Comparison of ENCODE assay signal across 12 cellular contexts in the genomic region with DNA sequence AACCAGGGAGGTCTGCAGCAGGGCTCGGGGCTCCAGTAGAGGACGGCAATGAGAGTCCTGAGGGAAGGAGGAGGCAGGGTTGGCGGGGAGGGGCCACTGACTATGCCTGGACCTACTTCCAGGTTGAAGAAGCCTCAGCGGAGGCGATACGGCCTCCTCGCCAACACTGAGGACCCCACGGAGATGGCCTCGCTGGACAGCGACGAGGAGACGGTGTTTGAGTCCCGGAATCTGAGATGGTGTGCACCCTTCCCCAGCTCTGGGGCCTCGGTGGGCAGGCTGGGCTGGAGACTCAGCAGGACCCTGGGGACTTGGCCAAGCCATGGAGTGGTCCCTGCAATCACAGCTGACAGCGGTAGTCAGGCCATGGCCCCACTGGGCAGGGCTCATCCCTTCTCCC. TPM values are rescaled to one million over a fixed set of nuclear protein-coding genes. Genes with fewer than 3 reads are reported as not detected.
DNase-seq lines count a peak whose midpoint lies in the region; ATAC-seq and TF ChIP-seq lines count a peak whose summit lies in the region.
"Had no signal": no experiment of that assay in that cellular context is flagged by ENCODE, and none has a peak within 500 bp of the region (broad histone marks: within the 10 kb centered on the region; RNA-seq: fewer than 3 reads in every experiment).

No MANE protein-coding gene starts in this region.

- no peak for ATAC-seq in HCT116
- ATAC-seq in naive thymus-derived CD4-positive, alpha-beta T cell, result no peak
- no peak for ATAC-seq in aorta (ENCODE audit: low FRiP score)
- ATAC-seq in left cardiac atrium, result no peak
- ATAC-seq in HG03378 (IDR thresholded peaks at IDR 0.05; ENCODE audit: unreplicated experiment), result no peak

- RAD21 ChIA-PET in HCT116 (lab: Charles Lee; ENCODE audit: low non-redundant PET in 1 of 2, low total read pairs in 2 of 2, uncharacterized antibody in 2 of 2, unreplicated experiment in 2 of 2), result no interaction called here

- H4K20me1 ChIP-seq in HCT116 (ENCODE audit: insufficient read depth), result no peaks in the 10 kb centered on the region

- no peak for TF ChIP-seq RAD21 in HCT116 (IDR thresholded peaks at IDR 0.05; ENCODE audit: low read depth)

- H3K27me3 Mint-ChIP-seq in activated T-helper 1 cell treated with anti-CD3 and anti-CD28 coated beads, Interleukin-12 subunit alpha, Interleukin-12 subunit beta, Interleukin-2, Interleukin-4 antibody, amounts not matched to agents 30 ng/mL and 10 ng/mL and 1 ng/mL, durations not matched to agents 14 hours and 24 hours and 36 hours (ENCODE audit: insufficient read depth), result no peaks in the 10 kb centered on the region
- H3K27me3 Mint-ChIP-seq in naive thymus-derived CD4-positive, alpha-beta T cell, result peaks cover 0 to 3% (median 0%) of the 10 kb centered on the region in 5 donors

- BruUV-seq in A673 (replicated peaks; lab: Mats Ljungman, UMichigan) (no TSS peak), HCT116 (replicated peaks; lab: Mats Ljungman, UMichigan) (no TSS peak)

- H3K9me3 ChIP-seq in A673 (ENCODE audit: low read depth, low read length, poor library complexity, severe bottlenecking) (no peaks in the 10 kb centered on the region), HCT116 (ENCODE audit: control insufficient read depth in 1 of 2, insufficient read depth in 1 of 2, low read depth in 1 of 2, low read length in 2 of 2) (no peaks in the 10 kb centered on the region), aorta (ENCODE audit: control insufficient read depth, low read length) (no peaks in the 10 kb centered on the region)
- no peaks in the 10 kb centered on the region for H3K9me3 ChIP-seq in naive thymus-derived CD4-positive, alpha-beta T cell (ENCODE audit: control insufficient read depth in 2 of 3, low read length in 3 of 3)
- H3K9me3 ChIP-seq: adrenal gland, MG63 had no signal

- peak overlapping the region; percentile 97 for H3K9ac ChIP-seq in HCT116 (ENCODE audit: low read length)

- TF ChIP-seq POLR2A in HCT116 (IDR thresholded peaks at IDR 0.05; ENCODE audit: borderline replicate concordance, extremely low read depth, insufficient read depth, insufficient read length), result no peak

- peak overlapping the region; percentile 93 for H3K4me3 Mint-ChIP-seq in activated T-helper 1 cell treated with anti-CD3 and anti-CD28 coated beads, Interleukin-12 subunit alpha, Interleukin-12 subunit beta, Interleukin-2, Interleukin-4 antibody, amounts not matched to agents 30 ng/mL and 10 ng/mL and 1 ng/mL, durations not matched to agents 14 hours and 24 hours and 36 hours
- peak overlapping the region; percentile 79 to 93 (median 88) for H3K4me3 Mint-ChIP-seq in naive thymus-derived CD4-positive, alpha-beta T cell

- TF ChIP-seq CTCF in A673 (conservative IDR thresholded peaks at IDR 0.05; ENCODE audit: low read depth, low read length) (no peak), HCT116 (IDR thresholded peaks at IDR 0.05 in 2 of 3, conservative IDR thresholded peaks at IDR 0.05 in 1 of 3; ENCODE audit: borderline replicate concordance in 1 of 3, insufficient read depth in 1 of 3, low read depth in 2 of 3, low read length in 2 of 3) (no peak)

- H3K4me3 ChIP-seq in A673 (ENCODE audit: low read depth, low read length, poor library complexity, severe bottlenecking) (peak overlapping the region; percentile 69), HCT116 (replicated peaks in 1 of 2; ENCODE audit: low read depth in 1 of 2, low read length in 2 of 2) (peak overlapping the region in 1 of 2 experiments; percentile 85; a peak in 3 of 4 replicates), aorta (ENCODE audit: low read length in 2 of 2) (no peak overlapping the region)
- H3K4me3 ChIP-seq in naive thymus-derived CD4-positive, alpha-beta T cell (ENCODE audit: low read length), result no peak overlapping the region

- peaks cover 15% of the 10 kb centered on the region for H3K4me1 Mint-ChIP-seq in activated T-helper 1 cell treated with anti-CD3 and anti-CD28 coated beads, Interleukin-12 subunit alpha, Interleukin-12 subunit beta, Interleukin-2, Interleukin-4 antibody, amounts not matched to agents 30 ng/mL and 10 ng/mL and 1 ng/mL, durations not matched to agents 14 hours and 24 hours and 36 hours (ENCODE audit: low read depth)
- H3K4me1 Mint-ChIP-seq in naive thymus-derived CD4-positive, alpha-beta T cell, result peaks cover 30 to 49% (median 34%) of the 10 kb centered on the region in 7 donors

- no peak overlapping the region for H2AFZ ChIP-seq in HCT116 (ENCODE audit: low read depth, low read length, poor library complexity, severe bottlenecking)

- H3K9me3 Mint-ChIP-seq in activated T-helper 1 cell treated with anti-CD3 and anti-CD28 coated beads, Interleukin-12 subunit alpha, Interleukin-12 subunit beta, Interleukin-2, Interleukin-4 antibody, amounts not matched to agents 30 ng/mL and 10 ng/mL and 1 ng/mL, durations not matched to agents 14 hours and 24 hours and 36 hours, result no peaks in the 10 kb centered on the region
- peaks cover 0 to 6% (median 0%) of the 10 kb centered on the region in 11 donors for H3K9me3 Mint-ChIP-seq in naive thymus-derived CD4-positive, alpha-beta T cell

- H3K27ac ChIP-seq in A673 (ENCODE audit: low read depth, low read length, poor library complexity, severe bottlenecking) (peak overlapping the region; percentile 99), HCT116 (ENCODE audit: low read depth, low read length) (peak overlapping the region; percentile 100), aorta (ENCODE audit: low read depth in 1 of 2, low read length in 2 of 2) (no peak overlapping the region)
- H3K27ac ChIP-seq in naive thymus-derived CD4-positive, alpha-beta T cell (ENCODE audit: low read depth, low read length), result peak overlapping the region; percentile 93

- H3K27ac Mint-ChIP-seq in activated T-helper 1 cell treated with anti-CD3 and anti-CD28 coated beads, Interleukin-12 subunit alpha, Interleukin-12 subunit beta, Interleukin-2, Interleukin-4 antibody, amounts not matched to agents 30 ng/mL and 10 ng/mL and 1 ng/mL, durations not matched to agents 14 hours and 24 hours and 36 hours, result peak overlapping the region; percentile 97
- peak overlapping the region; percentile 65 to 98 (median 95) for H3K27ac Mint-ChIP-seq in naive thymus-derived CD4-positive, alpha-beta T cell

- no peaks in the 10 kb centered on the region for H3K27me3 ChIP-seq in A673 (replicated peaks; ENCODE audit: insufficient read depth, low read depth, low read length, poor library complexity)
- no peaks in the 10 kb centered on the region for H3K27me3 ChIP-seq in HCT116 (ENCODE audit: insufficient read depth, low read length)
- no peaks in the 10 kb centered on the region for H3K27me3 ChIP-seq in naive thymus-derived CD4-positive, alpha-beta T cell (ENCODE audit: control insufficient read depth in 2 of 2, insufficient read depth in 2 of 2, low read length in 2 of 2)
- no peaks in the 10 kb centered on the region for H3K27me3 ChIP-seq in aorta (ENCODE audit: control insufficient read depth in 1 of 2, insufficient read depth in 2 of 2, low read length in 1 of 2)
- H3K27me3 ChIP-seq: adrenal gland, MG63 had no signal

- peak overlapping the region; percentile 99 for H3K4me2 ChIP-seq in HCT116 (ENCODE audit: low read length)

- intact Hi-C loops in A673 (cut with micrococcal nuclease; ENCODE audit: unreplicated experiment) (loop anchor here (10.0 kb wide), 2 partner anchors 168 to 318 kb away; partner anchors contain the start of gene MBD3), HCT116 (cut with micrococcal nuclease) (loop anchor here (10.0 kb wide), 1 partner anchor 128 kb away; the partner anchor contains the start of genes DAZAP1 and GAMT), aorta (cut with DNase I) (loop anchor here in 1 of 2 donors (2.0 to 10.0 kb wide), 3 partner anchors 80 to 228 kb away; partner anchors contain the start of gene NDUFS7), left cardiac atrium (cut with DNase I) (loop anchor here in 1 of 2 donors (10.0 kb wide), 1 partner anchor 128 kb away; the partner anchor contains the start of genes DAZAP1 and GAMT)
- intact Hi-C loops in activated T-helper 1 cell treated with anti-CD3 and anti-CD28 coated beads, Interleukin-12 subunit alpha, Interleukin-12 subunit beta, Interleukin-2, Interleukin-4 antibody, amounts not matched to agents 30 ng/mL and 10 ng/mL and 1 ng/mL, durations not matched to agents 14 hours and 24 hours and 36 hours (cut with micrococcal nuclease), result loop anchor here (5.0 kb wide), 3 partner anchors 235 to 375 kb away; partner anchors contain the start of genes ADAMTSL5, MBD3 and TCF3
- intact Hi-C loops in naive thymus-derived CD4-positive, alpha-beta T cell (cut with micrococcal nuclease), result loop anchor here in 1 of 2 donors (5.0 kb wide), 2 partner anchors 75 to 315 kb away; partner anchors contain the start of gene MBD3

- H3K4me1 ChIP-seq in A673 (ENCODE audit: insufficient read depth, low read length, poor library complexity, severe bottlenecking) (peaks cover 34% of the 10 kb centered on the region), HCT116 (ENCODE audit: control insufficient read depth in 1 of 2, insufficient read depth in 2 of 2, low read length in 2 of 2) (peaks cover 17 to 40% of the 10 kb centered on the region in 2 experiments), aorta (ENCODE audit: control insufficient read depth in 1 of 2, insufficient read depth in 2 of 2, low read length in 2 of 2) (no peaks in the 10 kb centered on the region)
- peaks cover 30 to 43% of the 10 kb centered on the region in 2 donors for H3K4me1 ChIP-seq in naive thymus-derived CD4-positive, alpha-beta T cell (ENCODE audit: control insufficient read depth in 2 of 2, insufficient read depth in 2 of 2, low read length in 2 of 2)

- no peak for DNase-seq in A673 (ENCODE audit: low spot score)
- no peak for DNase-seq in HCT116 (ENCODE audit: low read depth, low spot score)
- no peak for DNase-seq in activated T-helper 1 cell treated with anti-CD3 and anti-CD28 coated beads, Interleukin-12 subunit alpha, Interleukin-12 subunit beta, Interleukin-2, Interleukin-4 antibody, amounts not matched to agents 30 ng/mL and 10 ng/mL and 1 ng/mL, durations not matched to agents 14 hours and 24 hours and 36 hours (ENCODE audit: low spot score)
- no peak for DNase-seq in naive thymus-derived CD4-positive, alpha-beta T cell
- no peak for DNase-seq in DMS153 (lab: John Stamatoyannopoulos, UW)
- DNase-seq in aorta, result no peak
- no peak for DNase-seq in left cardiac atrium
- DNase-seq: MG63, NCI-H82 had no signal

- H3K9me2 ChIP-seq in HCT116 (ENCODE audit: insufficient read depth), result no peaks in the 10 kb centered on the region

- H3K79me2 ChIP-seq in HCT116 (ENCODE audit: insufficient read depth, low read length), result peaks cover 46% of the 10 kb centered on the region

- H3K36me3 Mint-ChIP-seq in activated T-helper 1 cell treated with anti-CD3 and anti-CD28 coated beads, Interleukin-12 subunit alpha, Interleukin-12 subunit beta, Interleukin-2, Interleukin-4 antibody, amounts not matched to agents 30 ng/mL and 10 ng/mL and 1 ng/mL, durations not matched to agents 14 hours and 24 hours and 36 hours (ENCODE audit: low read depth), result peaks cover 40% of the 10 kb centered on the region
- peaks cover 0 to 34% (median 17%) of the 10 kb centered on the region in 5 donors for H3K36me3 Mint-ChIP-seq in naive thymus-derived CD4-positive, alpha-beta T cell

- CTCF ChIA-PET in A673 (lab: Charles Lee), result no interaction called here
- CTCF ChIA-PET in HCT116 (lab: Charles Lee), result no interaction called here
- CTCF ChIA-PET in naive thymus-derived CD4-positive, alpha-beta T cell (lab: Charles Lee), result no interaction called here

- WGBS in aorta, 2 donors, result 88 to 92% methylated on average over 14 to 15 of the region's 15 CpGs

- POLR2A ChIA-PET in A673 (lab: Charles Lee; ENCODE audit: low non-redundant PET), result no interaction called here
- POLR2A ChIA-PET in HCT116 (lab: Charles Lee), result no interaction called here
- POLR2A ChIA-PET in naive thymus-derived CD4-positive, alpha-beta T cell (lab: Charles Lee), result interaction anchor here (1.2 to 6.6 kb wide), 2 partner anchors 8 to 33 kb away, joined by 7 to 60 read pairs; partner anchors contain the start of gene CIRBP

- H3K36me3 ChIP-seq in A673 (ENCODE audit: insufficient read depth, low read length, poor library complexity, severe bottlenecking) (peaks cover 36% of the 10 kb centered on the region), HCT116 (ENCODE audit: control insufficient read depth in 1 of 2, insufficient read depth in 2 of 2, low read length in 2 of 2) (peaks cover 18 to 26% of the 10 kb centered on the region in 2 experiments; a peak in 3 of 4 replicates), aorta (ENCODE audit: control insufficient read depth in 1 of 2, insufficient read depth in 2 of 2, low read length in 1 of 2) (peaks cover 0 to 7% of the 10 kb centered on the region in 2 donors)
- H3K36me3 ChIP-seq in naive thymus-derived CD4-positive, alpha-beta T cell (ENCODE audit: control insufficient read depth in 2 of 3, insufficient read depth in 3 of 3, low read length in 3 of 3), result peaks cover 22 to 58% (median 24%) of the 10 kb centered on the region in 3 experiments

RNA-seq across cellular contexts. Expression of gene FAM174C, which starts 1.7 kb away (rescaled TPM):
- total RNA-seq in A673 (2021) (69.4 and 88.6 TPM in 2 replicates), HCT116 (2021; ENCODE audit: unreplicated experiment) (77.1 TPM), aorta (10 to 100 TPM; 21.9 to 23.3 TPM), left cardiac atrium (10 to 100 TPM; 19.2 to 21.4 TPM)
- 87.0 and 88.0 TPM in 2 replicates for polyA plus RNA-seq in HCT116 (2012)
- total RNA-seq in activated T-helper 1 cell treated with anti-CD3 and anti-CD28 coated beads, Interleukin-12 subunit alpha, Interleukin-12 subunit beta, Interleukin-2, Interleukin-4 antibody, amounts not matched to agents 30 ng/mL and 10 ng/mL and 1 ng/mL, durations not matched to agents 14 hours and 24 hours and 36 hours, result 119 and 128 TPM in 2 replicates
- total RNA-seq in naive thymus-derived CD4-positive, alpha-beta T cell, result 10 to 100 TPM; 31.7 to 57.3 (median 47.7) TPM
- 10 to 100 TPM; 75.0 to 78.8 TPM for polyA plus RNA-seq in naive thymus-derived CD4-positive, alpha-beta T cell
- polyA plus RNA-seq in aorta, result 10 to 100 TPM; 43.8 to 68.8 TPM

RNA-seq across cellular contexts. Expression of gene CIRBP, which starts 7.9 kb away (rescaled TPM):
- total RNA-seq in A673 (2021), result 287 and 386 TPM in 2 replicates
- 276 TPM for total RNA-seq in HCT116 (2021; ENCODE audit: unreplicated experiment)
- polyA plus RNA-seq in HCT116 (2012), result 398 and 405 TPM in 2 replicates
- total RNA-seq in activated T-helper 1 cell treated with anti-CD3 and anti-CD28 coated beads, Interleukin-12 subunit alpha, Interleukin-12 subunit beta, Interleukin-2, Interleukin-4 antibody, amounts not matched to agents 30 ng/mL and 10 ng/mL and 1 ng/mL, durations not matched to agents 14 hours and 24 hours and 36 hours, result 245 and 256 TPM in 2 replicates
- 100 to 1,000 TPM; 237 to 629 (median 524) TPM for total RNA-seq in naive thymus-derived CD4-positive, alpha-beta T cell
- polyA plus RNA-seq in naive thymus-derived CD4-positive, alpha-beta T cell, result 100 to 1,000 TPM; 233 to 247 TPM
- 100 to 1,000 TPM; 391 to 397 TPM for total RNA-seq in aorta
- polyA plus RNA-seq in aorta, result 1,000 to 10,000 TPM in 1 of 2 donors, 100 to 1,000 TPM in 1; 252 to 1,634 TPM
- 100 to 1,000 TPM; 229 to 379 TPM for total RNA-seq in left cardiac atrium

RNA-seq across cellular contexts. Expression of gene EFNA2, which starts 8.6 kb away (rescaled TPM):
- total RNA-seq in A673 (2021) (0.64 and 0.68 TPM in 2 replicates), HCT116 (2021; ENCODE audit: unreplicated experiment) (12.2 TPM), aorta (not detected), left cardiac atrium (not detected)
- 7.9 and 9.0 TPM in 2 replicates for polyA plus RNA-seq in HCT116 (2012)
- not detected in 2 replicates for total RNA-seq in activated T-helper 1 cell treated with anti-CD3 and anti-CD28 coated beads, Interleukin-12 subunit alpha, Interleukin-12 subunit beta, Interleukin-2, Interleukin-4 antibody, amounts not matched to agents 30 ng/mL and 10 ng/mL and 1 ng/mL, durations not matched to agents 14 hours and 24 hours and 36 hours
- not detected for total RNA-seq in naive thymus-derived CD4-positive, alpha-beta T cell
- polyA plus RNA-seq in naive thymus-derived CD4-positive, alpha-beta T cell, result not detected
- 1 to 10 TPM in 1 of 2 donors, not detected in 1; 2.8 TPM for polyA plus RNA-seq in aorta
- total RNA-seq: adrenal gland, posterior vena cava had no signal
- polyA plus RNA-seq: adrenal gland had no signal

RNA-seq across cellular contexts. Expression of gene MIDN, which starts 28.7 kb away (rescaled TPM):
- total RNA-seq in A673 (2021) (156 and 169 TPM in 2 replicates), HCT116 (2021; ENCODE audit: unreplicated experiment) (146 TPM), aorta (100 to 1,000 TPM; 112 to 121 TPM), left cardiac atrium (100 to 1,000 TPM in 1 of 2 donors, 10 to 100 TPM in 1; 58.7 to 148 TPM)
- 63.2 and 79.4 TPM in 2 replicates for polyA plus RNA-seq in HCT116 (2012)
- total RNA-seq in activated T-helper 1 cell treated with anti-CD3 and anti-CD28 coated beads, Interleukin-12 subunit alpha, Interleukin-12 subunit beta, Interleukin-2, Interleukin-4 antibody, amounts not matched to agents 30 ng/mL and 10 ng/mL and 1 ng/mL, durations not matched to agents 14 hours and 24 hours and 36 hours, result 87.6 and 91.6 TPM in 2 replicates
- 100 to 1,000 TPM in 2 of 5 experiments, 10 to 100 TPM in 3; 22.6 to 310 (median 78.1) TPM for total RNA-seq in naive thymus-derived CD4-positive, alpha-beta T cell
- 1 to 10 TPM; 1.4 to 3.6 TPM for polyA plus RNA-seq in naive thymus-derived CD4-positive, alpha-beta T cell
- 10 to 100 TPM; 11.8 to 27.4 TPM for polyA plus RNA-seq in aorta

RNA-seq across cellular contexts. Expression of gene ATP5F1D, which starts 35.5 kb away (rescaled TPM):
- total RNA-seq in A673 (2021) (237 and 250 TPM in 2 replicates), HCT116 (2021; ENCODE audit: unreplicated experiment) (428 TPM), aorta (100 to 1,000 TPM in 1 of 2 donors, 10 to 100 TPM in 1; 92.8 to 102 TPM), left cardiac atrium (100 to 1,000 TPM; 540 to 639 TPM)
- 468 and 508 TPM in 2 replicates for polyA plus RNA-seq in HCT116 (2012)
- 234 and 239 TPM in 2 replicates for total RNA-seq in activated T-helper 1 cell treated with anti-CD3 and anti-CD28 coated beads, Interleukin-12 subunit alpha, Interleukin-12 subunit beta, Interleukin-2, Interleukin-4 antibody, amounts not matched to agents 30 ng/mL and 10 ng/mL and 1 ng/mL, durations not matched to agents 14 hours and 24 hours and 36 hours
- total RNA-seq in naive thymus-derived CD4-positive, alpha-beta T cell, result 100 to 1,000 TPM in 3 of 5 experiments, 10 to 100 TPM in 2; 90.6 to 178 (median 102) TPM
- polyA plus RNA-seq in naive thymus-derived CD4-positive, alpha-beta T cell, result 100 to 1,000 TPM; 209 to 302 TPM
- 100 to 1,000 TPM; 131 to 164 TPM for polyA plus RNA-seq in aorta

Comparison
In these comparisons a context has a peak if more than half of its experiments do, and no peak if none do; other contexts are left out.
1. H3K27ac ChIP-seq: peak in A673 (single experiment), HCT116 (single experiment) and naive thymus-derived CD4-positive, alpha-beta T cell (single experiment); none in aorta (0 of 2).